In genomic region chr9:137672907-137673791, GRCh38 we compare ENCODE assay signal across 1 cellular context.
TF ChIP-seq lines count a peak whose summit lies in the region.

No MANE protein-coding gene starts in this region.

TF ChIP-seq in GM12878, 131 proteins besides CTCF, POLR2A, EP300 and RAD21 (continued from another document and continues in another):
- no peak for TF ChIP-seq ZBTB11 (CRISPR knock-in tag; IDR thresholded peaks at IDR 0.05)
- TF ChIP-seq SMARCA5 (IDR thresholded peaks at IDR 0.05): no peak
- no peak for TF ChIP-seq HDAC6 (IDR thresholded peaks at IDR 0.05; ENCODE audit: unreplicated experiment)
- TF ChIP-seq SREBF1 (IDR thresholded peaks at IDR 0.05; ENCODE audit: low read length): no peak
- no peak for TF ChIP-seq FOXK2 (IDR thresholded peaks at IDR 0.05)
- TF ChIP-seq, protein P1, sequence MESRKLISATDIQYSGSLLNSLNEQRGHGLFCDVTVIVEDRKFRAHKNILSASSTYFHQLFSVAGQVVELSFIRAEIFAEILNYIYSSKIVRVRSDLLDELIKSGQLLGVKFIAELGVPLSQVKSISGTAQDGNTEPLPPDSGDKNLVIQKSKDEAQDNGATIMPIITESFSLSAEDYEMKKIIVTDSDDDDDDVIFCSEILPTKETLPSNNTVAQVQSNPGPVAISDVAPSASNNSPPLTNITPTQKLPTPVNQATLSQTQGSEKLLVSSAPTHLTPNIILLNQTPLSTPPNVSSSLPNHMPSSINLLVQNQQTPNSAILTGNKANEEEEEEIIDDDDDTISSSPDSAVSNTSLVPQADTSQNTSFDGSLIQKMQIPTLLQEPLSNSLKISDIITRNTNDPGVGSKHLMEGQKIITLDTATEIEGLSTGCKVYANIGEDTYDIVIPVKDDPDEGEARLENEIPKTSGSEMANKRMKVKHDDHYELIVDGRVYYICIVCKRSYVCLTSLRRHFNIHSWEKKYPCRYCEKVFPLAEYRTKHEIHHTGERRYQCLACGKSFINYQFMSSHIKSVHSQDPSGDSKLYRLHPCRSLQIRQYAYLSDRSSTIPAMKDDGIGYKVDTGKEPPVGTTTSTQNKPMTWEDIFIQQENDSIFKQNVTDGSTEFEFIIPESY (IDR thresholded peaks at IDR 0.05): no peak
- TF ChIP-seq ZNF274 (IDR thresholded peaks at IDR 0.05; ENCODE audit: insufficient read depth, insufficient read length): no peak
- no peak for TF ChIP-seq REST (IDR thresholded peaks at IDR 0.05; ENCODE audit: low read depth, low read length)
- TF ChIP-seq RBBP5 (conservative IDR thresholded peaks at IDR 0.05): no peak
- no peak for TF ChIP-seq RFX5 (IDR thresholded peaks at IDR 0.05; ENCODE audit: low read depth, low read length)
- TF ChIP-seq MYB (IDR thresholded peaks at IDR 0.05; ENCODE audit: borderline replicate concordance, low read depth, low read length): no peak
- TF ChIP-seq NFXL1 (IDR thresholded peaks at IDR 0.05; ENCODE audit: borderline replicate concordance): no peak
- no peak for TF ChIP-seq EGR1 (IDR thresholded peaks at IDR 0.05; ENCODE audit: borderline replicate concordance in 1 of 2, low read depth in 2 of 2, low read length in 2 of 2)
- TF ChIP-seq SMAD5 (IDR thresholded peaks at IDR 0.05; ENCODE audit: low read depth): no peak
- peak; percentile 42; the same call in 1 of the 2 replicates for TF ChIP-seq PKNOX1 (IDR thresholded peaks at IDR 0.05)
- TF ChIP-seq, protein P2, sequence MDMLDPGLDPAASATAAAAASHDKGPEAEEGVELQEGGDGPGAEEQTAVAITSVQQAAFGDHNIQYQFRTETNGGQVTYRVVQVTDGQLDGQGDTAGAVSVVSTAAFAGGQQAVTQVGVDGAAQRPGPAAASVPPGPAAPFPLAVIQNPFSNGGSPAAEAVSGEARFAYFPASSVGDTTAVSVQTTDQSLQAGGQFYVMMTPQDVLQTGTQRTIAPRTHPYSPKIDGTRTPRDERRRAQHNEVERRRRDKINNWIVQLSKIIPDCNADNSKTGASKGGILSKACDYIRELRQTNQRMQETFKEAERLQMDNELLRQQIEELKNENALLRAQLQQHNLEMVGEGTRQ (IDR thresholded peaks at IDR 0.05; ENCODE audit: borderline replicate concordance, low read depth, low read length): no peak
- TF ChIP-seq FOXM1 (IDR thresholded peaks at IDR 0.05; ENCODE audit: low read depth, low read length): no peak
- 0 out of 2 replicates have a peak, but pooled peaks have one; percentile 13 for TF ChIP-seq IKZF1 (conservative IDR thresholded peaks at IDR 0.05)
- TF ChIP-seq HCFC1 (IDR thresholded peaks at IDR 0.05; ENCODE audit: low read length): no peak
- no peak for TF ChIP-seq CHD1 (IDR thresholded peaks at IDR 0.05; ENCODE audit: low read depth, low read length)
- TF ChIP-seq BCL11A (IDR thresholded peaks at IDR 0.05; ENCODE audit: low read depth, low read length): 0 out of 2 replicates have a peak, but pooled peaks have one; percentile 11
- TF ChIP-seq ZNF207 (IDR thresholded peaks at IDR 0.05; ENCODE audit: borderline replicate concordance): 0 out of 2 replicates have a peak, but pooled peaks have one; percentile 36
- peak; percentile 92 for TF ChIP-seq RUNX3 (IDR thresholded peaks at IDR 0.05; ENCODE audit: low read length)
- TF ChIP-seq NFIC (IDR thresholded peaks at IDR 0.05; ENCODE audit: low read depth, low read length): no peak
- TF ChIP-seq SRF (IDR thresholded peaks at IDR 0.05; ENCODE audit: low read depth in 2 of 2, low read length in 2 of 2): no peak
- TF ChIP-seq MTA2 (IDR thresholded peaks at IDR 0.05; ENCODE audit: low read depth): no peak
- TF ChIP-seq LARP7 (IDR thresholded peaks at IDR 0.05): no peak
- no peak for TF ChIP-seq DPF2 (IDR thresholded peaks at IDR 0.05)
- TF ChIP-seq E4F1 (IDR thresholded peaks at IDR 0.05; ENCODE audit: borderline replicate concordance, partially characterized antibody): no peak
- TF ChIP-seq IRF5 (IDR thresholded peaks at IDR 0.05; ENCODE audit: borderline replicate concordance): no peak
- no peak for TF ChIP-seq CEBPZ (IDR thresholded peaks at IDR 0.05; ENCODE audit: low read depth, low read length)
- TF ChIP-seq, protein P3, sequence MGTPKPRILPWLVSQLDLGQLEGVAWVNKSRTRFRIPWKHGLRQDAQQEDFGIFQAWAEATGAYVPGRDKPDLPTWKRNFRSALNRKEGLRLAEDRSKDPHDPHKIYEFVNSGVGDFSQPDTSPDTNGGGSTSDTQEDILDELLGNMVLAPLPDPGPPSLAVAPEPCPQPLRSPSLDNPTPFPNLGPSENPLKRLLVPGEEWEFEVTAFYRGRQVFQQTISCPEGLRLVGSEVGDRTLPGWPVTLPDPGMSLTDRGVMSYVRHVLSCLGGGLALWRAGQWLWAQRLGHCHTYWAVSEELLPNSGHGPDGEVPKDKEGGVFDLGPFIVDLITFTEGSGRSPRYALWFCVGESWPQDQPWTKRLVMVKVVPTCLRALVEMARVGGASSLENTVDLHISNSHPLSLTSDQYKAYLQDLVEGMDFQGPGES (IDR thresholded peaks at IDR 0.05): no peak
- TF ChIP-seq GATAD2B (conservative IDR thresholded peaks at IDR 0.05; ENCODE audit: low read depth): no peak
- no peak for TF ChIP-seq CHD4 (IDR thresholded peaks at IDR 0.05)
- 0 out of 2 replicates have a peak, but pooled peaks have one; percentile 42 for TF ChIP-seq YY1 (IDR thresholded peaks at IDR 0.05; ENCODE audit: low read depth, low read length)
- TF ChIP-seq, protein P4, sequence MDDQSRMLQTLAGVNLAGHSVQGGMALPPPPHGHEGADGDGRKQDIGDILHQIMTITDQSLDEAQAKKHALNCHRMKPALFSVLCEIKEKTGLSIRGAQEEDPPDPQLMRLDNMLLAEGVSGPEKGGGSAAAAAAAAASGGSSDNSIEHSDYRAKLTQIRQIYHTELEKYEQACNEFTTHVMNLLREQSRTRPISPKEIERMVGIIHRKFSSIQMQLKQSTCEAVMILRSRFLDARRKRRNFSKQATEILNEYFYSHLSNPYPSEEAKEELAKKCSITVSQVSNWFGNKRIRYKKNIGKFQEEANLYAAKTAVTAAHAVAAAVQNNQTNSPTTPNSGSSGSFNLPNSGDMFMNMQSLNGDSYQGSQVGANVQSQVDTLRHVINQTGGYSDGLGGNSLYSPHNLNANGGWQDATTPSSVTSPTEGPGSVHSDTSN (IDR thresholded peaks at IDR 0.05; ENCODE audit: insufficient replicate concordance, low read depth, low read length): no peak
- peak; percentile 92 for TF ChIP-seq SMC3 (IDR thresholded peaks at IDR 0.05; ENCODE audit: borderline replicate concordance, low read length)
